In genomic region chr15:51771773-51772172, GRCh38 we compare ENCODE assay signal across 18 cellular contexts.
"Had no signal": no experiment of that assay in that cellular context is flagged by ENCODE, and none has a peak within 500 bp of the region (broad histone marks: within the 10 kb centered on the region; RNA-seq: fewer than 3 reads in every experiment).

No MANE protein-coding gene starts in this region.

- H3K4me3 Mint-ChIP-seq: activated CD4-positive, alpha-beta memory T cell treated with anti-CD3 and anti-CD28 coated beads, Interleukin-2, amount 10 ng/mL, durations not matched to agents 7 days and 5 days; activated CD4-positive, alpha-beta T cell treated with anti-CD3 and anti-CD28 coated beads for 36 hours; activated naive CD8-positive, alpha-beta T cell treated with anti-CD3 and anti-CD28 coated beads, Interleukin-2, amount 10 ng/mL, durations not matched to agents 7 days and 5 days; effector memory CD8-positive, alpha-beta T cell; immature natural killer cell; T-helper 1 cell treated with Interleukin-12 subunit alpha and Interleukin-12 subunit beta and Interleukin-4 antibody, amounts not matched to agents 30 μg/mL and 1 μg/mL, for 36 hours had no signal

- H3K36me3 ChIP-seq: brain microvascular endothelial cell, pancreas had no signal

- DNase-seq: activated CD4-positive, alpha-beta memory T cell treated with anti-CD3 and anti-CD28 coated beads, Interleukin-2, amount 10 ng/mL, durations not matched to agents 7 days and 5 days; activated CD4-positive, alpha-beta T cell treated with anti-CD3 and anti-CD28 coated beads for 36 hours; activated gamma-delta T cell treated with Interleukin-2 at 50 U/mL for 16 hours; activated naive CD8-positive, alpha-beta T cell treated with anti-CD3 and anti-CD28 coated beads, Interleukin-2, amount 10 ng/mL, durations not matched to agents 7 days and 5 days; activated T-cell treated with anti-CD3 and anti-CD28 coated beads, Interleukin-2, amount 50 U/mL, for 48 hours; anterior cingulate cortex; brain microvascular endothelial cell; cerebellar nuclear complex; effector memory CD8-positive, alpha-beta T cell; head of caudate nucleus; immature natural killer cell; lower lobe of right lung; pancreas; sigmoid colon; spleen; stomach had no signal

- H3K27ac Mint-ChIP-seq: activated CD4-positive, alpha-beta memory T cell treated with anti-CD3 and anti-CD28 coated beads, Interleukin-2, amount 10 ng/mL, durations not matched to agents 7 days and 5 days; activated CD4-positive, alpha-beta T cell treated with anti-CD3 and anti-CD28 coated beads for 36 hours; activated naive CD8-positive, alpha-beta T cell treated with anti-CD3 and anti-CD28 coated beads, Interleukin-2, amount 10 ng/mL, durations not matched to agents 7 days and 5 days; effector memory CD8-positive, alpha-beta T cell; immature natural killer cell; T-helper 1 cell treated with Interleukin-12 subunit alpha and Interleukin-12 subunit beta and Interleukin-4 antibody, amounts not matched to agents 30 μg/mL and 1 μg/mL, for 36 hours had no signal

- H3K27me3 Mint-ChIP-seq: activated CD4-positive, alpha-beta memory T cell treated with anti-CD3 and anti-CD28 coated beads, Interleukin-2, amount 10 ng/mL, durations not matched to agents 7 days and 5 days; activated CD4-positive, alpha-beta T cell treated with anti-CD3 and anti-CD28 coated beads for 36 hours; activated naive CD8-positive, alpha-beta T cell treated with anti-CD3 and anti-CD28 coated beads, Interleukin-2, amount 10 ng/mL, durations not matched to agents 7 days and 5 days; effector memory CD8-positive, alpha-beta T cell had no signal

- H3K4me1 ChIP-seq: pancreas had no signal

- H3K9me3 Mint-ChIP-seq: effector memory CD8-positive, alpha-beta T cell; immature natural killer cell; T-helper 1 cell treated with Interleukin-12 subunit alpha and Interleukin-12 subunit beta and Interleukin-4 antibody, amounts not matched to agents 30 μg/mL and 1 μg/mL, for 36 hours had no signal

- H3K9me3 ChIP-seq: lower lobe of right lung, pancreas, sigmoid colon, spleen, stomach, thoracic aorta had no signal

- ATAC-seq: activated CD4-positive, alpha-beta T cell treated with anti-CD3 and anti-CD28 coated beads for 36 hours; effector memory CD8-positive, alpha-beta T cell; lower lobe of right lung had no signal

- H3K27ac ChIP-seq: brain microvascular endothelial cell, lower lobe of right lung, pancreas, sigmoid colon, stomach, thoracic aorta had no signal

- H3K4me3 ChIP-seq: lower lobe of right lung, pancreas, sigmoid colon, spleen, stomach, thoracic aorta had no signal
